9 cellular contexts compared by ENCODE assay signal in the genomic region with DNA sequence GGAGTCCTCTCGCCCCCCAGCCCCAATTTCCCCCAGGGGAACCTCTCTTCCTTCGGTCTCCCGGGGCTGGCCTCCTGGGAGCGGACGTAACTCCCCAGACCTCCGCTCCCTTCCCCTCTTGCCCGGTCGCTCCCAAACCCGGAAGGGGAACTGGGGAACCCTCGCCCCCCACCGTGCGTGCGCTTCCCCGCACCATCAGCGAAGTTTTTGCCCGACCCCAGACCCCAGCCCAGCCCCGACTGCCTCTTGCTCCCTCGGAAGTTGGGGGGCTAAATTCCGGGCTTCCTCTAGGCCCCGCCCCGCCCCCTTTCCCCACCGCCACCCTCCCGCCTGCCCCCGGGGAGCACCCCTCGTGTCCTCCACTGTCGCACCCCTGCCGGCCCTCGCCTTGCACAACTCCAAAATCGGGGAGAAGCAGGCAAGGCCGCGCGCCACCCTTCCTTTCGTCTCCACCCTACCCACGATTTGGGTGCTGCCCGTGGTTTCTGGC. TPM values are rescaled to one million over a fixed set of nuclear protein-coding genes. Genes with fewer than 3 reads are reported as not detected.
DNase-seq lines count a peak whose midpoint lies in the region; ATAC-seq and TF ChIP-seq lines count a peak whose summit lies in the region.
"Had no signal": no experiment of that assay in that cellular context is flagged by ENCODE, and none has a peak within 500 bp of the region (broad histone marks: within the 10 kb centered on the region; RNA-seq: fewer than 3 reads in every experiment).

No MANE protein-coding gene starts in this region.

- H3K9me2 ChIP-seq in DOHH2 (replicated peaks; ENCODE audit: control insufficient read depth, low read length): no peaks in the 10 kb centered on the region

- WGBS in testis, 2 donors: 0 to 1% methylated on average over 23 to 35 of the region's 35 CpGs

- H3K4me2 ChIP-seq in DOHH2 (ENCODE audit: low read length): peak overlapping the region; percentile 67

- peak; percentile 25 for DNase-seq in T-helper 2 cell treated with Interferon-gamma antibody and Interleukin-4, amounts not matched to agents 5 μg/mL and 100 μg/mL, for 36 hours (ENCODE audit: low spot score)
- DNase-seq in coronary artery (ENCODE audit: low spot score) (no peak), medulla oblongata (ENCODE audit: extremely low spot score) (peak; percentile 42), testis (peak; percentile 67), HPDE6-E6E7 (ENCODE audit: extremely low spot score) (no peak)

- peaks cover 9% of the 10 kb centered on the region; the same call in 1 of the 2 replicates for H4K20me1 ChIP-seq in DOHH2 (ENCODE audit: control insufficient read depth, insufficient read depth, low read depth, low read length)

- H3K36me3 ChIP-seq in DOHH2 (ENCODE audit: control insufficient read depth, low read length) (peaks cover 34% of the 10 kb centered on the region), testis (ENCODE audit: low read depth, missing control alignments) (no peaks in the 10 kb centered on the region)

- H3K4me3 ChIP-seq in DOHH2 (ENCODE audit: low read length) (peak overlapping the region; percentile 93), coronary artery (peak overlapping the region; percentile 96), testis (peak overlapping the region; percentile 96 to 99)

- ATAC-seq in HG02943 (IDR thresholded peaks at IDR 0.05; ENCODE audit: low read depth, unreplicated experiment): peak; percentile 5
- ATAC-seq in HG03196 (IDR thresholded peaks at IDR 0.05; ENCODE audit: unreplicated experiment): no peak

- no peak for TF ChIP-seq POLR2A in testis (IDR thresholded peaks at IDR 0.05)

- H3K4me1 Mint-ChIP-seq in T-helper 2 cell treated with Interferon-gamma antibody and Interleukin-4, amounts not matched to agents 5 μg/mL and 100 μg/mL, for 36 hours (ENCODE audit: low read depth): peaks cover 4% of the 10 kb centered on the region

- peak overlapping the region; percentile 94 for H3K27ac Mint-ChIP-seq in T-helper 2 cell treated with Interferon-gamma antibody and Interleukin-4, amounts not matched to agents 5 μg/mL and 100 μg/mL, for 36 hours

- H3K4me1 ChIP-seq in DOHH2 (ENCODE audit: control insufficient read depth, low read length): peaks cover 14% of the 10 kb centered on the region
- peaks cover 7% of the 10 kb centered on the region for H3K4me1 ChIP-seq in testis

- H3K9me3 ChIP-seq in DOHH2 (ENCODE audit: control insufficient read depth, insufficient read depth, low read length) (no peaks in the 10 kb centered on the region), testis (no peaks in the 10 kb centered on the region)

- no peaks in the 10 kb centered on the region for H3K9me3 Mint-ChIP-seq in T-helper 2 cell treated with Interferon-gamma antibody and Interleukin-4, amounts not matched to agents 5 μg/mL and 100 μg/mL, for 36 hours

- H3K4me3 Mint-ChIP-seq in T-helper 2 cell treated with Interferon-gamma antibody and Interleukin-4, amounts not matched to agents 5 μg/mL and 100 μg/mL, for 36 hours: peak overlapping the region; percentile 95

- peaks cover 23% of the 10 kb centered on the region for H3K36me3 Mint-ChIP-seq in T-helper 2 cell treated with Interferon-gamma antibody and Interleukin-4, amounts not matched to agents 5 μg/mL and 100 μg/mL, for 36 hours (ENCODE audit: low read depth)

- peaks cover 17% of the 10 kb centered on the region for H3K27me3 Mint-ChIP-seq in T-helper 2 cell treated with Interferon-gamma antibody and Interleukin-4, amounts not matched to agents 5 μg/mL and 100 μg/mL, for 36 hours (ENCODE audit: low read depth)

- no peak for TF ChIP-seq CTCF in DOHH2 (IDR thresholded peaks at IDR 0.05; ENCODE audit: low read depth, low read length, poor library complexity, severe bottlenecking)
- TF ChIP-seq CTCF in coronary artery (IDR thresholded peaks at IDR 0.05): no peak
- no peak for TF ChIP-seq CTCF in testis (IDR thresholded peaks at IDR 0.05)

- peak overlapping the region; percentile 73 for H3K27ac ChIP-seq in DOHH2 (ENCODE audit: low read depth, low read length)
- peak overlapping the region; percentile 98 to 99 for H3K27ac ChIP-seq in coronary artery
- H3K27ac ChIP-seq in testis: peak overlapping the region; percentile 98

- peaks cover 44% of the 10 kb centered on the region for H3K79me2 ChIP-seq in DOHH2 (ENCODE audit: control insufficient read depth, low read length)

- H3F3A ChIP-seq in DOHH2 (ENCODE audit: control insufficient read depth, insufficient read depth): peaks cover 4% of the 10 kb centered on the region

- H3K27me3 ChIP-seq in DOHH2 (ENCODE audit: control insufficient read depth, low read length) (peaks cover 18% of the 10 kb centered on the region), testis (no peaks in the 10 kb centered on the region)

- intact Hi-C loops in testis (cut with DNase I; ENCODE audit: low total_unique reads): no loop called here

RNA-seq across cellular contexts. Expression of gene GNB2, which starts 0.4 kb away (rescaled TPM):
- 100 to 1,000 TPM; 195 to 325 TPM for total RNA-seq in testis
- 200 TPM for polyA plus RNA-seq in testis (ENCODE audit: insufficient read depth, low read depth, low replicate concordance)

RNA-seq across cellular contexts. Expression of gene ACTL6B, which starts 17.7 kb away (rescaled TPM):
- total RNA-seq in testis: 1 to 10 TPM in 1 of 2 donors, under 1 TPM in 1; 0.79 to 1.2 TPM
- polyA plus RNA-seq in testis (ENCODE audit: insufficient read depth, low read depth, low replicate concordance): 2.1 TPM
- total RNA-seq: SK-MEL-5 had no signal

RNA-seq across cellular contexts. Expression of gene GIGYF1, which starts 20.1 kb away (rescaled TPM):
- total RNA-seq in testis: 100 to 1,000 TPM; 105 to 106 TPM
- 40.5 TPM for polyA plus RNA-seq in testis (ENCODE audit: insufficient read depth, low read depth, low replicate concordance)

RNA-seq across cellular contexts. Expression of gene POP7, which starts 31.9 kb away (rescaled TPM):
- 10 to 100 TPM; 33.6 to 39.4 TPM for total RNA-seq in testis
- 21.6 TPM for polyA plus RNA-seq in testis (ENCODE audit: insufficient read depth, low read depth, low replicate concordance)

RNA-seq across cellular contexts. Expression of gene TFR2, which starts 32.6 kb away (rescaled TPM):
- total RNA-seq in testis: 1 to 10 TPM in 1 of 2 donors, under 1 TPM in 1; 0.87 to 1.5 TPM
- 1.1 TPM for polyA plus RNA-seq in testis (ENCODE audit: insufficient read depth, low read depth, low replicate concordance)

Comparison
In these comparisons a context has a peak if more than half of its experiments do, and no peak if none do; other contexts are left out.
1. DNase-seq: peak in T-helper 2 cell treated with Interferon-gamma antibody and Interleukin-4, amounts not matched to agents 5 μg/mL and 100 μg/mL, for 36 hours (single experiment), medulla oblongata (single experiment) and testis (single experiment); none in coronary artery (single experiment) and HPDE6-E6E7 (single experiment).
2. Peak in every context shown above with its lines, with median percentiles within 50 percentile points of each other: H3K27ac ChIP-seq and H3K4me3 ChIP-seq.